29 cellular contexts compared by ENCODE assay signal in the genomic region with DNA sequence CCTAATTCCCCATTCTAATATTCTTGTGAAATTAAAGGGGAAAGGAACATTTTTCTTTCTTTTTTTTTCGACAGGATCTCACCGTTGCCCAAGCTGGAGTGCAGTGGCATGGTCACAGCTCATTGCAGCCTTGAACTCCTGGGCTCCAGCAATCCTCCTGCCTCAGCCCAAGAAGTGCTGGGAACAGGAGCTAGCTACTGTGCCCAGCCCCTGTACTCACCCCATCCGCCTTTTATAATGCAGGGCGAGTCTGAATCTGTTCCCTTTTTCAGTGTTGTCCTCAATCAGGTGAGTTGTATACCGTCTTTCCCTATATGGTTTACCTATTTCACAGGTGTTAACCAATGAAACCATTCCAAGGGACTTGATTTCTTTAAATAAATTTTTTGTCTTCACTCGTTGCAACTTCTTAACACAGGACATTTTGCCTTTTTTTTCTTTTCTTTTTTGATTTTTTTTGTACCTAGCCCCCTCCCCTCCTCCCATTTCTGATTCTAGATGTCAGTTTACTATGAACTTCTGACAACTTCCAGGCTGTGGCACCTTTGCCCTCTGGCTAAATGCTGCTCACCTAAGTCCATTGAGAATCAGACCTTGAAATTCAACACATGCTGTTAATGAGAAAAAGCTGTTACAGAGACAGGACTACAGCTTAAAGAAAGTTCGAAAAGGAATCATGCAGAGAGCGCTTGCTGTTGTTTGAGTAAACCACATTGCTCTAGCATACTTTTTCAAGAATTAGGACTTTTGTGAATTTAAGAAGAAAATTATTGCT.
"Had no signal": no experiment of that assay in that cellular context is flagged by ENCODE, and none has a peak within 500 bp of the region (broad histone marks: within the 10 kb centered on the region; RNA-seq: fewer than 3 reads in every experiment).

No MANE protein-coding gene starts in this region.

- H3K4me2 ChIP-seq: SK-N-SH had no signal

- H3K36me3 Mint-ChIP-seq: activated naive CD4-positive, alpha-beta T cell treated with anti-CD3 and anti-CD28 coated beads, Interleukin-2, amount 50 U/mL, for 24 hours; activated naive CD8-positive, alpha-beta T cell treated with anti-CD3 and anti-CD28 coated beads, Interleukin-2, amount 10 ng/mL, durations not matched to agents 7 days and 5 days had no signal

- H3K4me3 Mint-ChIP-seq: activated CD4-positive, alpha-beta T cell treated with anti-CD3 and anti-CD28 coated beads for 36 hours; activated CD4-positive, alpha-beta T cell treated with anti-CD3 and anti-CD28 coated beads, Interleukin-2, amount 10 ng/mL, durations not matched to agents 7 days and 5 days; activated CD8-positive, alpha-beta T cell treated with anti-CD3 and anti-CD28 coated beads, Interleukin-2, amount 10 ng/mL, durations not matched to agents 7 days and 5 days; activated naive CD4-positive, alpha-beta T cell treated with anti-CD3 and anti-CD28 coated beads, Interleukin-2, amount 50 U/mL, for 24 hours; activated naive CD8-positive, alpha-beta T cell treated with anti-CD3 and anti-CD28 coated beads, Interleukin-2, amount 10 ng/mL, durations not matched to agents 7 days and 5 days; activated T-cell treated with anti-CD3 and anti-CD28 coated beads, Interleukin-2, amount 50 U/mL, for 24 hours; T-helper 1 cell treated with Interleukin-12 subunit alpha and Interleukin-12 subunit beta and Interleukin-4 antibody, amounts not matched to agents 30 μg/mL and 1 μg/mL, for 36 hours; T-helper 2 cell treated with Interferon-gamma antibody and Interleukin-4, amounts not matched to agents 5 μg/mL and 100 μg/mL, for 36 hours had no signal

- H3K4me1 Mint-ChIP-seq: activated CD4-positive, alpha-beta T cell treated with anti-CD3 and anti-CD28 coated beads for 36 hours; activated CD4-positive, alpha-beta T cell treated with anti-CD3 and anti-CD28 coated beads, Interleukin-2, amount 10 ng/mL, durations not matched to agents 7 days and 5 days; activated naive CD4-positive, alpha-beta T cell treated with anti-CD3 and anti-CD28 coated beads, Interleukin-2, amount 50 U/mL, for 24 hours; activated naive CD8-positive, alpha-beta T cell treated with anti-CD3 and anti-CD28 coated beads, Interleukin-2, amount 10 ng/mL, durations not matched to agents 7 days and 5 days had no signal

- H3K9me2 ChIP-seq: SK-N-SH had no signal

- H3K9me3 ChIP-seq: ascending aorta, SJCRH30, SK-N-SH had no signal

- H3K27ac Mint-ChIP-seq: activated CD4-positive, alpha-beta T cell treated with anti-CD3 and anti-CD28 coated beads for 36 hours; activated CD4-positive, alpha-beta T cell treated with anti-CD3 and anti-CD28 coated beads, Interleukin-2, amount 10 ng/mL, durations not matched to agents 7 days and 5 days; activated CD8-positive, alpha-beta T cell treated with anti-CD3 and anti-CD28 coated beads, Interleukin-2, amount 10 ng/mL, durations not matched to agents 7 days and 5 days; activated naive CD4-positive, alpha-beta T cell treated with anti-CD3 and anti-CD28 coated beads, Interleukin-2, amount 50 U/mL, for 24 hours; activated naive CD8-positive, alpha-beta T cell treated with anti-CD3 and anti-CD28 coated beads, Interleukin-2, amount 10 ng/mL, durations not matched to agents 7 days and 5 days; activated T-cell treated with anti-CD3 and anti-CD28 coated beads, Interleukin-2, amount 50 U/mL, for 24 hours; activated T-helper 2 cell treated with anti-CD3 and anti-CD28 coated beads, Interferon-gamma antibody, Interleukin-2, Interleukin-4, amounts not matched to agents 10 μg/mL and 5 μg/mL and 100 μg/mL, durations not matched to agents 14 hours and 24 hours and 36 hours; T-helper 1 cell treated with Interleukin-12 subunit alpha and Interleukin-12 subunit beta and Interleukin-4 antibody, amounts not matched to agents 30 μg/mL and 1 μg/mL, for 36 hours; T-helper 2 cell treated with Interferon-gamma antibody and Interleukin-4, amounts not matched to agents 5 μg/mL and 100 μg/mL, for 36 hours had no signal

- FAIRE-seq: K562, TTC549 had no signal

- H3K27me3 Mint-ChIP-seq: activated CD4-positive, alpha-beta T cell treated with anti-CD3 and anti-CD28 coated beads, Interleukin-2, amount 10 ng/mL, durations not matched to agents 7 days and 5 days; activated T-cell treated with anti-CD3 and anti-CD28 coated beads, Interleukin-2, amount 50 U/mL, for 24 hours had no signal

- H3K9ac ChIP-seq: SK-N-SH had no signal

- H3K36me3 ChIP-seq: ascending aorta, SJCRH30 had no signal

- H3K4me1 ChIP-seq: ascending aorta, SJCRH30 had no signal

- DNase-seq: activated CD4-positive, alpha-beta T cell treated with anti-CD3 and anti-CD28 coated beads for 36 hours; activated CD4-positive, alpha-beta T cell treated with anti-CD3 and anti-CD28 coated beads, Interleukin-2, amount 10 ng/mL, durations not matched to agents 7 days and 5 days; activated CD4-positive, alpha-beta T cell treated with anti-CD3 and anti-CD28 coated beads, Interleukin-2, amount 50 U/mL, for 48 hours; activated CD8-positive, alpha-beta T cell treated with anti-CD3 and anti-CD28 coated beads, Interleukin-2, amount 10 ng/mL, durations not matched to agents 7 days and 5 days; activated gamma-delta T cell; activated naive CD4-positive, alpha-beta T cell treated with Interleukin-2 at 50 U/mL for 16 hours; activated naive CD8-positive, alpha-beta T cell treated with anti-CD3 and anti-CD28 coated beads, Interleukin-2, amount 10 ng/mL, durations not matched to agents 7 days and 5 days; activated T-cell treated with anti-CD3 and anti-CD28 coated beads, Interleukin-2, amount 50 U/mL, for 24 hours; NCI-H1105; NCI-H1417 treated with DMSO at 0.1 percent for 48 hours; NCI-H187 treated with DMSO at 0.1 percent for 48 hours; NCI-H2081; NCI-H226; NCI-H446 treated with DMSO at 0.1 percent for 48 hours; NCI-H524; NCI-H69; NCI-H82; SHP77; SJCRH30; SK-N-SH had no signal

- H3K27me3 ChIP-seq: ascending aorta, SJCRH30 had no signal

- H3K27ac ChIP-seq: ascending aorta, SJCRH30 had no signal

- ATAC-seq: activated CD4-positive, alpha-beta T cell treated with anti-CD3 and anti-CD28 coated beads for 36 hours; activated CD4-positive, CD25-positive, alpha-beta regulatory T cell treated with anti-CD3 and anti-CD28 coated beads, Interleukin-2, amount 50 U/mL, for 24 hours; activated CD8-positive, alpha-beta T cell treated with anti-CD3 and anti-CD28 coated beads, Interleukin-2, amount 10 ng/mL, durations not matched to agents 7 days and 5 days; K562; Panc1 had no signal

- H3K9me3 Mint-ChIP-seq: activated CD4-positive, alpha-beta T cell treated with anti-CD3 and anti-CD28 coated beads, Interleukin-2, amount 10 ng/mL, durations not matched to agents 7 days and 5 days; activated naive CD4-positive, alpha-beta T cell treated with anti-CD3 and anti-CD28 coated beads, Interleukin-2, amount 50 U/mL, for 24 hours; activated naive CD8-positive, alpha-beta T cell treated with anti-CD3 and anti-CD28 coated beads, Interleukin-2, amount 10 ng/mL, durations not matched to agents 7 days and 5 days; activated T-cell treated with anti-CD3 and anti-CD28 coated beads, Interleukin-2, amount 50 U/mL, for 24 hours; activated T-helper 2 cell treated with anti-CD3 and anti-CD28 coated beads, Interferon-gamma antibody, Interleukin-2, Interleukin-4, amounts not matched to agents 10 μg/mL and 5 μg/mL and 100 μg/mL, durations not matched to agents 14 hours and 24 hours and 36 hours; T-helper 1 cell treated with Interleukin-12 subunit alpha and Interleukin-12 subunit beta and Interleukin-4 antibody, amounts not matched to agents 30 μg/mL and 1 μg/mL, for 36 hours had no signal

- H3K4me3 ChIP-seq: ascending aorta, K562, SJCRH30 had no signal
